12 cellular contexts compared by ENCODE assay signal in the genomic region with DNA sequence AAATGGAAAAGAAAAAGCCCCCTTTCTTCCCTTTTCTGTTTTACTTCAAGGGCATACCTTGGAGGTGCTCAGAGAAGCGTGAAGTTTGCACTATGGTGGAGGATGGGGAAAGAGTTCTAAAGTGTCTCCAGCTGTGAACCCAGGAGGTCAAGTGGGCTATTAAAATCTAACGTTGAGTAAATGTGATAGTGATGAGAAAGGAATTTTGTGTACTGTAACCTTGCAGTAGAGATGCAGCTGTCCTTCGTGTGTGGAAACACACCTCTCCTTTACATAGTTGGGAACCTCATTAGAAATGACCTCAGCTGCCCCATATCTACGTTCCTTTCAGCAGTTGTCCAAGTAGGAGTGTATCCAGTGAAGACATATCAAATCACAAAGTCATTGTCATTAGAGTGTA. TPM values are rescaled to one million over a fixed set of nuclear protein-coding genes. Genes with fewer than 3 reads are reported as not detected.
A peak's percentile ranks its signal among the peaks of the same experiment; 100 is the strongest.
DNase-seq lines count a peak whose midpoint lies in the region; ATAC-seq, FAIRE-seq and TF ChIP-seq lines count a peak whose summit lies in the region.
"Had no signal": no experiment of that assay in that cellular context is flagged by ENCODE, and none has a peak within 500 bp of the region (broad histone marks: within the 10 kb centered on the region; RNA-seq: fewer than 3 reads in every experiment).

No MANE protein-coding gene starts in this region.

- CTCF ChIA-PET in CD8-positive, alpha-beta T cell (lab: Charles Lee), result no interaction called here

- no peak overlapping the region for H3K4me3 ChIP-seq in CD8-positive, alpha-beta T cell (ENCODE audit: low read depth, low read length)
- H3K4me3 ChIP-seq: mucosa of descending colon, skin epidermis had no signal

- H3K4me1 ChIP-seq in CD8-positive, alpha-beta T cell (ENCODE audit: insufficient read depth, low read length), result no peaks in the 10 kb centered on the region

- intact Hi-C loops in CD8-positive, alpha-beta T cell (cut with DNase I, micrococcal nuclease), result no loop called here
- intact Hi-C loops in left cardiac atrium (cut with DNase I), result no loop called here

- no peak overlapping the region for H3K27ac ChIP-seq in CD8-positive, alpha-beta T cell (ENCODE audit: low read depth, low read length)
- H3K27ac ChIP-seq: skin epidermis had no signal

- DNase-seq in CD8-positive, alpha-beta T cell, result no peak
- DNase-seq in GM19239 (ENCODE audit: insufficient read length, low spot score) (no peak), NCI-H2029 (lab: John Stamatoyannopoulos, UW) (peak; percentile 8), left cardiac atrium (no peak), GM20000 (ENCODE audit: low spot score) (no peak), DMS 273 treated with DMSO at 0.1 percent for 48 hours (lab: John Stamatoyannopoulos, UW) (no peak), SW 1271 (lab: John Stamatoyannopoulos, UW) (no peak)
- no peak for DNase-seq in effector CD8-positive, alpha-beta T cell (lab: John Stamatoyannopoulos, UW)
- DNase-seq: activated naive CD4-positive, alpha-beta T cell treated with anti-CD3 and anti-CD28 coated beads for 36 hours; CD8-positive, alpha-beta memory T cell; mucosa of descending colon had no signal

- peaks cover 5% of the 10 kb centered on the region for H3K36me3 ChIP-seq in CD8-positive, alpha-beta T cell (ENCODE audit: insufficient read depth, low read length)

- no peaks in the 10 kb centered on the region for H3K9me3 Mint-ChIP-seq in CD8-positive, alpha-beta T cell

- POLR2A ChIA-PET in CD8-positive, alpha-beta T cell (lab: Charles Lee), result no interaction called here

- no peak for TF ChIP-seq CTCF in CD8-positive, alpha-beta T cell (IDR thresholded peaks at IDR 0.05)
- TF ChIP-seq CTCF in GM20000 (IDR thresholded peaks at IDR 0.05; ENCODE audit: extremely low read depth, missing control alignments), result no peak

- no peaks in the 10 kb centered on the region for H3K27me3 ChIP-seq in CD8-positive, alpha-beta T cell (ENCODE audit: insufficient read depth, low read length)

- peak overlapping the region; percentile 28 for H3K27ac Mint-ChIP-seq in CD8-positive, alpha-beta T cell
- H3K27ac Mint-ChIP-seq: activated naive CD4-positive, alpha-beta T cell treated with anti-CD3 and anti-CD28 coated beads for 36 hours had no signal

- H3K9me3 ChIP-seq in CD8-positive, alpha-beta T cell (ENCODE audit: low read length), result no peaks in the 10 kb centered on the region
- H3K9me3 ChIP-seq: mucosa of descending colon had no signal

- no peak overlapping the region for H3K4me3 Mint-ChIP-seq in CD8-positive, alpha-beta T cell
- H3K4me3 Mint-ChIP-seq: activated naive CD4-positive, alpha-beta T cell treated with anti-CD3 and anti-CD28 coated beads for 36 hours; CD8-positive, alpha-beta memory T cell had no signal

- no peaks in the 10 kb centered on the region for H3K4me1 Mint-ChIP-seq in CD8-positive, alpha-beta T cell (ENCODE audit: low read depth)
- H3K4me1 Mint-ChIP-seq: CD8-positive, alpha-beta memory T cell had no signal

- no peaks in the 10 kb centered on the region for H3K27me3 Mint-ChIP-seq in CD8-positive, alpha-beta T cell (ENCODE audit: low read depth)
- H3K27me3 Mint-ChIP-seq: CD8-positive, alpha-beta memory T cell had no signal

- ATAC-seq in CD8-positive, alpha-beta T cell, result no peak
- peak; percentile 23 to 75 for ATAC-seq in left cardiac atrium
- ATAC-seq: mucosa of descending colon had no signal

- peaks cover 71% of the 10 kb centered on the region for H3K36me3 Mint-ChIP-seq in CD8-positive, alpha-beta T cell

- FAIRE-seq in GM19239 (lab: Jason Lieb, UNC), result peak; percentile 14

RNA-seq across cellular contexts. Expression of a gene that starts 26.5 kb away (rescaled TPM):
- total RNA-seq in CD8-positive, alpha-beta T cell, result 10 to 100 TPM; 50.0 to 51.7 TPM
- 100 to 1,000 TPM; 119 to 136 TPM for total RNA-seq in left cardiac atrium
